ENCODE assay signal across 8 cellular contexts in the genomic region with DNA sequence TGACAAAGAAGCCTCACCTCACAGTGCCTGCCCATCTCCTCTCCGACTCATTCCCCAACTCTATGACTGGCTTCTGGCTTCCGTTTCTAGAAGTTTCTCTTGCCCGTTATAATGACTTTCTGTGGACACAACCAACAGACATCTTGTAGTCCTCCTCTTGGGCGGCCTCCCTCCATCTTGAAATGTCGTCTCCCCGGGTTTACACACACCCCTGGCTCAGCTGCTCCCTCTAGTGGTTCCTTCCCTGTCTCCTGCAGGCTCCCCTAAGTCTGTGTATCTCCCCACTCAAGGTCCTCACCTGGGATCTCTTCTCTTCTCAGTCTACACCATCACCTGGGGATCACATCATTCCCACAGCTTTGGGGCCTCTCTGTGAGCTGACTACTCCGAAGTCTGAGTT.
DNase-seq lines count a peak whose midpoint lies in the region; ATAC-seq, FAIRE-seq and TF ChIP-seq lines count a peak whose summit lies in the region.

No MANE protein-coding gene starts in this region.

- peak; percentile 86 for ATAC-seq in GM21515 (IDR thresholded peaks at IDR 0.05; ENCODE audit: unreplicated experiment)
- ATAC-seq in memory B cell (ENCODE audit: low read depth): peak; percentile 64

- no peak overlapping the region for H3K4me3 Mint-ChIP-seq in memory B cell

- no peak for FAIRE-seq in GM12891 (lab: Jason Lieb, UNC)

- peaks cover 3% of the 10 kb centered on the region for H3K36me3 Mint-ChIP-seq in memory B cell

- peaks cover 4% of the 10 kb centered on the region for H3K9me3 Mint-ChIP-seq in memory B cell

- no peak overlapping the region for H3K27ac Mint-ChIP-seq in memory B cell

- TF ChIP-seq POLR2A in GM12891 (IDR thresholded peaks at IDR 0.05; ENCODE audit: low read depth, low read length): no peak

- DNase-seq in GM12891 (ENCODE audit: insufficient read length, low spot score) (peak; percentile 30), HT-29 (ENCODE audit: low spot score) (peak; percentile 47), memory B cell (ENCODE audit: low spot score in 2 of 2) (peak; percentile 24 to 44), GF-D8 (lab: John Stamatoyannopoulos, UW) (no peak), putamen (ENCODE audit: low spot score) (no peak), AG08395 (ENCODE audit: low spot score) (no peak)
- DNase-seq in activated CD4-positive, alpha-beta T cell treated with anti-CD3 and anti-CD28 coated beads, Interleukin-2, amount 50 U/mL, for 48 hours: peak; percentile 31 to 53

- H3K4me1 Mint-ChIP-seq in memory B cell: peaks cover 5% of the 10 kb centered on the region

- H3K27me3 Mint-ChIP-seq in memory B cell: peaks cover 4% of the 10 kb centered on the region

TF ChIP-seq in GM12891, 5 proteins besides CTCF, POLR2A, EP300 and RAD21:
- TF ChIP-seq POLR2AphosphoS5 (IDR thresholded peaks at IDR 0.05; ENCODE audit: low read depth, low read length) (no peak), SPI1 (IDR thresholded peaks at IDR 0.05; ENCODE audit: low read depth, low read length) (no peak), PAX5 (IDR thresholded peaks at IDR 0.05; ENCODE audit: insufficient read depth, low read length, severe bottlenecking) (no peak), TAF1 (IDR thresholded peaks at IDR 0.05; ENCODE audit: low read depth, low read length) (no peak), POU2F2 (IDR thresholded peaks at IDR 0.05; ENCODE audit: low read depth, low read length) (no peak)

Comparison
In these comparisons a context has a peak if more than half of its experiments do, and no peak if none do; other contexts are left out.
1. DNase-seq: peak in GM12891 (single experiment), HT-29 (single experiment), activated CD4-positive, alpha-beta T cell treated with anti-CD3 and anti-CD28 coated beads, Interleukin-2, amount 50 U/mL, for 48 hours (2 of 2) and memory B cell (2 of 2); none in GF-D8 (single experiment), putamen (single experiment) and AG08395 (single experiment).